Comparison of ENCODE assay signal across 10 cellular contexts in the genomic region with DNA sequence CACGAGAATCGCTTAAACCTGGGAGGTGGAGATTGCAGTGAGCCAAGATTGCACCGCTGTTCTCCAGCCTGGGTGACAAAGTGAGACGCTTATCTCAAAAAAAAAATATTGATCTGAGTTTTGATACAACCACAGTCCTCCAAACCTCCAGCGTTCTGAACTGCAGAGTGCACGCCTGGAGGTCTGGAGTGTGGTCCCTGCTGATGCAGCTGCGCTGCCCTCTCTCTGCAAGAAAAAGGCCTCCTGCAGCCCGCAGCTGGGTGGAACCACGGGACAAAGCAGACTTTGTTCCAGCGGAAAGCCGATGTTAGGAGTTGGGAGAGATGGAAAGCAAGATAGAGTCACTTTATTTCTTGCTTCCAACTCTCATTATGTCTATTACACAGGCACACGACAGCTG.
DNase-seq lines count a peak whose midpoint lies in the region; ATAC-seq and TF ChIP-seq lines count a peak whose summit lies in the region.
"Had no signal": no experiment of that assay in that cellular context is flagged by ENCODE, and none has a peak within 500 bp of the region (broad histone marks: within the 10 kb centered on the region; RNA-seq: fewer than 3 reads in every experiment).

No MANE protein-coding gene starts in this region.

- TF ChIP-seq CTCF in choroid plexus epithelial cell (conservative IDR thresholded peaks at IDR 0.05; ENCODE audit: low read depth, low read length) (peak; percentile 60), uterus (IDR thresholded peaks at IDR 0.05) (no peak)

- TF ChIP-seq POLR2A in uterus (IDR thresholded peaks at IDR 0.05) = no peak

- no peaks in the 10 kb centered on the region for H3K36me3 ChIP-seq in uterus

- no peak overlapping the region for H3K4me3 ChIP-seq in choroid plexus epithelial cell (ENCODE audit: low read depth, low read length)
- no peak overlapping the region for H3K4me3 ChIP-seq in uterus

- H3K27ac ChIP-seq in uterus = no peak overlapping the region

- ATAC-seq in GM18867 (IDR thresholded peaks at IDR 0.05; ENCODE audit: unreplicated experiment) (no peak), GM19463 (IDR thresholded peaks at IDR 0.05; ENCODE audit: unreplicated experiment) (no peak)

- intact Hi-C loops in uterus (cut with DNase I; ENCODE audit: low total_unique reads) = no loop called here

- H3K4me1 ChIP-seq in uterus = no peaks in the 10 kb centered on the region

- H3K27me3 ChIP-seq in uterus = no peaks in the 10 kb centered on the region

- H3K9me3 ChIP-seq in uterus = no peaks in the 10 kb centered on the region

- peak; percentile 81 for DNase-seq in COLO829 (ENCODE audit: low spot score)
- DNase-seq in NCI-H2107 treated with DMSO at 0.1 percent for 48 hours (lab: John Stamatoyannopoulos, UW; ENCODE audit: unreplicated experiment) = peak; percentile 84
- DNase-seq in choroid plexus epithelial cell (ENCODE audit: low read depth) = peak; percentile 57
- DNase-seq in middle frontal gyrus (ENCODE audit: extremely low spot score, low spot score) = peak; percentile 75
- no peak for DNase-seq in uterus
- DNase-seq in 8988T = no peak
- DNase-seq: CD4-positive, CD25-positive, alpha-beta regulatory T cell; NCI-H1092 treated with DMSO at 0.1 percent for 48 hours had no signal

Comparison
In these comparisons a context has a peak if more than half of its experiments do, and no peak if none do; other contexts are left out.
1. DNase-seq: peak in COLO829 (single experiment), NCI-H2107 treated with DMSO at 0.1 percent for 48 hours (single experiment), choroid plexus epithelial cell (single experiment) and middle frontal gyrus (single experiment); none in uterus (0 of 2) and 8988T (single experiment).